In the genomic region with DNA sequence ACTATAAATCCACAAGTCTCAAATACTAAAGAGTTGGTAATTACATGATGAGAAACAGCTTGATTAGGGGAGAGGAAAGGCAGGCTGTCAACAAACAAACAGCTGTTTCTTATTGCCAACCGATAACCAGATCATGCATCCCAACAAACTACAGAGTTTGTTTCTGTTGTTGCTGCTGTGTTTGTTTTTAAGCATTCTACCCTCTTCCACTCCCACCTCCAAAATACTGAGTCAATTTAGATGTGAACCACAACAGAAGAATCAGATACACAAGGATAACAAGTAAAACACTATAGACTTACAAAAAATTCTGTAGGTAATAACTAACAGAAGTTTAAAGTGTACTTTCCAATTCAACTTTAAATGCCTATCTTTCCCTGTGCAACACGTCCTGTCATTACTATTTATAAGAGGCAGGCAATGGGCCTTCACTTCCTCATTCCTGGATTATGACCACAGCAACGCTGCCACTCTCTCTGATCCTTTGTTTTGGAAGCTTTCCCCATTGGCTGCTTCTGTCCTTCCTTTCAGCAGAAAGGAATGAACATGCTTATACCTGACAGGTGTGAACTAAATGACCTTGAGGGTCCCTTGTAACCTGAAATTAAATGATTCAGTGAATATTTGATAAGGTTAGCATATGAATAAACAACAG, we compare ENCODE assay signal across 8 cellular contexts.
DNase-seq lines count a peak whose midpoint lies in the region; ATAC-seq and TF ChIP-seq lines count a peak whose summit lies in the region.

No MANE protein-coding gene starts in this region.

- DNase-seq in DMS153 treated with DMSO at 0.1 percent for 48 hours (lab: John Stamatoyannopoulos, UW; ENCODE audit: unreplicated experiment) (peak; percentile 76), NCI-H2196 (lab: John Stamatoyannopoulos, UW; ENCODE audit: unreplicated experiment) (peak; percentile 69), mucosa of descending colon (peak in 1 of 3 donors; percentile 52), hippocampal formation (lab: John Stamatoyannopoulos, UW) (no peak), GOT3 (lab: John Stamatoyannopoulos, UW) (no peak)
- no peak for DNase-seq in activated naive CD4-positive, alpha-beta T cell (lab: John Stamatoyannopoulos, UW)

- no peaks in the 10 kb centered on the region for H3K9me3 Mint-ChIP-seq in dendritic cell treated with granulocyte-macrophage colony-stimulating factor and Interleukin-4, amounts not matched to agents 40 ng/mL and 50 ng/mL, for 4 days

- H3K27me3 Mint-ChIP-seq in dendritic cell treated with granulocyte-macrophage colony-stimulating factor and Interleukin-4, amounts not matched to agents 40 ng/mL and 50 ng/mL, for 4 days, result no peaks in the 10 kb centered on the region

- no peaks in the 10 kb centered on the region for H3K36me3 ChIP-seq in mucosa of descending colon (ENCODE audit: low read depth)

- intact Hi-C loops in dendritic cell treated with granulocyte-macrophage colony-stimulating factor and Interleukin-4, amounts not matched to agents 40 ng/mL and 50 ng/mL, for 4 days (cut with micrococcal nuclease), result no loop called here
- intact Hi-C loops in mucosa of descending colon (cut with DNase I, micrococcal nuclease), result no loop called here

- H3K27ac Mint-ChIP-seq in dendritic cell treated with granulocyte-macrophage colony-stimulating factor and Interleukin-4, amounts not matched to agents 40 ng/mL and 50 ng/mL, for 4 days, result peak overlapping the region; percentile 50

- no peak overlapping the region for H3K4me3 ChIP-seq in mucosa of descending colon

- peaks cover 10% of the 10 kb centered on the region for H3K4me1 ChIP-seq in mucosa of descending colon (ENCODE audit: low read depth)

- peaks cover 12% of the 10 kb centered on the region for H3K36me3 Mint-ChIP-seq in dendritic cell treated with granulocyte-macrophage colony-stimulating factor and Interleukin-4, amounts not matched to agents 40 ng/mL and 50 ng/mL, for 4 days (ENCODE audit: low read depth)

- H3K9me3 ChIP-seq in mucosa of descending colon, result no peaks in the 10 kb centered on the region

- peak; percentile 94 for ATAC-seq in mucosa of descending colon
- ATAC-seq in HG03520 (IDR thresholded peaks at IDR 0.05; ENCODE audit: unreplicated experiment), result no peak

- no peak for TF ChIP-seq CTCF in mucosa of descending colon (IDR thresholded peaks at IDR 0.05)

- no peak overlapping the region for H3K4me3 Mint-ChIP-seq in dendritic cell treated with granulocyte-macrophage colony-stimulating factor and Interleukin-4, amounts not matched to agents 40 ng/mL and 50 ng/mL, for 4 days

- peaks cover 7% of the 10 kb centered on the region for H3K4me1 Mint-ChIP-seq in dendritic cell treated with granulocyte-macrophage colony-stimulating factor and Interleukin-4, amounts not matched to agents 40 ng/mL and 50 ng/mL, for 4 days (ENCODE audit: low read depth)

Comparison
In these comparisons a context has a peak if more than half of its experiments do, and no peak if none do; other contexts are left out.
1. DNase-seq: peak in DMS153 treated with DMSO at 0.1 percent for 48 hours (single experiment) and NCI-H2196 (single experiment); none in hippocampal formation (0 of 2), activated naive CD4-positive, alpha-beta T cell (0 of 4) and GOT3 (single experiment).